8 cellular contexts compared by ENCODE assay signal in genomic region chr5:96876292-96876850, GRCh38. TPM values are rescaled to one million over a fixed set of nuclear protein-coding genes. Genes with fewer than 3 reads are reported as not detected.
DNase-seq lines count a peak whose midpoint lies in the region; ATAC-seq and TF ChIP-seq lines count a peak whose summit lies in the region.

TSS of gene ERAP2 (plus strand) at chr5:96876500. CDS start at chr5:96879686, 3,186 bp downstream.

- peaks cover 57% of the 10 kb centered on the region for H3K4me1 ChIP-seq in CD8-positive, alpha-beta memory T cell (ENCODE audit: insufficient read depth, low read length)
- peaks cover 0 to 18% (median 0%) of the 10 kb centered on the region in 4 donors for H3K4me1 ChIP-seq in tibial artery

- no peaks in the 10 kb centered on the region for H3K9me3 Mint-ChIP-seq in CD8-positive, alpha-beta memory T cell
- H3K9me3 Mint-ChIP-seq in chondrocyte (ENCODE audit: low read depth) (no peaks in the 10 kb centered on the region), progenitor cell of endocrine pancreas (ENCODE audit: low read depth) (no peaks in the 10 kb centered on the region)

- ATAC-seq in GM19328 (IDR thresholded peaks at IDR 0.05; ENCODE audit: unreplicated experiment) (peak; percentile 55), HG03432 (IDR thresholded peaks at IDR 0.05; ENCODE audit: unreplicated experiment) (peak; percentile 68)

- peaks cover 47 to 75% (median 62%) of the 10 kb centered on the region in 3 donors for H3K4me1 Mint-ChIP-seq in CD8-positive, alpha-beta memory T cell
- H3K4me1 Mint-ChIP-seq in chondrocyte (ENCODE audit: low read depth) = peaks cover 23% of the 10 kb centered on the region
- H3K4me1 Mint-ChIP-seq in progenitor cell of endocrine pancreas (ENCODE audit: low read depth) = no peaks in the 10 kb centered on the region

- POLR2A ChIA-PET in CD8-positive, alpha-beta memory T cell (lab: Charles Lee) = interaction anchor here (0.5 to 2.7 kb wide), 9 partner anchors 9 to 169 kb away, joined by 3 to 22 read pairs (median 4); partner anchors contain the start of genes ERAP1 and LNPEP

- no peaks in the 10 kb centered on the region for H3K27me3 Mint-ChIP-seq in CD8-positive, alpha-beta memory T cell
- H3K27me3 Mint-ChIP-seq in chondrocyte (ENCODE audit: low read depth) = no peaks in the 10 kb centered on the region
- H3K27me3 Mint-ChIP-seq in progenitor cell of endocrine pancreas = no peaks in the 10 kb centered on the region

- CTCF ChIA-PET in CD8-positive, alpha-beta memory T cell (lab: Charles Lee) = interaction anchor here (0.6 to 1.8 kb wide), 7 partner anchors 9 to 304 kb away, joined by 3 to 5 read pairs (median 4); partner anchors contain the start of gene ERAP1

- peaks cover 13 to 35% (median 18%) of the 10 kb centered on the region in 3 donors for H3K36me3 Mint-ChIP-seq in CD8-positive, alpha-beta memory T cell
- H3K36me3 Mint-ChIP-seq in chondrocyte (ENCODE audit: low read depth) (peaks cover 7% of the 10 kb centered on the region), progenitor cell of endocrine pancreas (ENCODE audit: insufficient read depth) (no peaks in the 10 kb centered on the region)

- intact Hi-C loops in tibial artery (cut with DNase I; ENCODE audit: low total_unique reads) = loop anchor here (2.0 kb wide), 1 partner anchor 58 kb away; no protein-coding TSS in a partner anchor

- peak within 1 kb of the TSS; percentile 87 to 97 (median 94) for H3K4me3 Mint-ChIP-seq in CD8-positive, alpha-beta memory T cell
- H3K4me3 Mint-ChIP-seq in chondrocyte (ENCODE audit: unreplicated experiment) = peak within 1 kb of the TSS; percentile 74
- H3K4me3 Mint-ChIP-seq in progenitor cell of endocrine pancreas (ENCODE audit: low read depth) = no peak within 1 kb of the TSS

- peak within 1 kb of the TSS; percentile 89 to 99 (median 97) for H3K27ac Mint-ChIP-seq in CD8-positive, alpha-beta memory T cell
- H3K27ac Mint-ChIP-seq in chondrocyte (ENCODE audit: unreplicated experiment) = peak within 1 kb of the TSS; percentile 82
- H3K27ac Mint-ChIP-seq in progenitor cell of endocrine pancreas = no peak within 1 kb of the TSS

- H3K4me3 ChIP-seq in CD8-positive, alpha-beta memory T cell (ENCODE audit: low read length) = peak within 1 kb of the TSS; percentile 74
- peak within 1 kb of the TSS; percentile 58 to 71 for H3K4me3 ChIP-seq in tibial artery

- H3K27me3 ChIP-seq in CD8-positive, alpha-beta memory T cell (ENCODE audit: insufficient read depth, low read length, poor library complexity, severe bottlenecking) = no peaks in the 10 kb centered on the region
- no peaks in the 10 kb centered on the region for H3K27me3 ChIP-seq in tibial artery

- H3K36me3 ChIP-seq in CD8-positive, alpha-beta memory T cell (ENCODE audit: insufficient read depth, low read length) = peaks cover 15% of the 10 kb centered on the region
- peaks cover 0 to 4% (median 4%) of the 10 kb centered on the region in 3 donors for H3K36me3 ChIP-seq in tibial artery

- DNase-seq in CD8-positive, alpha-beta memory T cell = peak in 2 of 5 donors; percentile 60 to 67
- peak; percentile 71 for DNase-seq in RPMI8226
- no peak for DNase-seq in chondrocyte (ENCODE audit: low spot score)
- peak; percentile 76 for DNase-seq in medulla oblongata (ENCODE audit: extremely low spot score)
- no peak for DNase-seq in tibial artery
- DNase-seq in progenitor cell of endocrine pancreas (ENCODE audit: low spot score, unreplicated experiment) = no peak

- TF ChIP-seq CTCF in chondrocyte (IDR thresholded peaks at IDR 0.05) (no peak), tibial artery (IDR thresholded peaks at IDR 0.05) (no peak), progenitor cell of endocrine pancreas (IDR thresholded peaks at IDR 0.05; ENCODE audit: unreplicated experiment) (no peak)

- no peaks in the 10 kb centered on the region for H3K9me3 ChIP-seq in CD8-positive, alpha-beta memory T cell (ENCODE audit: low read length)
- H3K9me3 ChIP-seq in tibial artery = no peaks in the 10 kb centered on the region

- H3K27ac ChIP-seq in CD8-positive, alpha-beta memory T cell (ENCODE audit: low read depth, low read length) = peak within 1 kb of the TSS; percentile 72
- H3K27ac ChIP-seq in tibial artery = peak within 1 kb of the TSS; percentile 65 to 67

RNA-seq across cellular contexts. Expression of gene ERAP2, which starts in this region (rescaled TPM):
- total RNA-seq in CD8-positive, alpha-beta memory T cell = 10 to 100 TPM; 37.0 to 41.4 TPM
- polyA plus RNA-seq in CD8-positive, alpha-beta memory T cell = 128 TPM
- total RNA-seq in chondrocyte (1.2 to 2.7 TPM (median 2.2 TPM) in 3 replicates), progenitor cell of endocrine pancreas (not detected in 2 replicates)

Comparison
In these comparisons a context has a peak if more than half of its experiments do, and no peak if none do; other contexts are left out.
1. RNA of gene ERAP2 (total RNA-seq): 37.0 to 41.4 TPM in CD8-positive, alpha-beta memory T cell; 1.2 to 2.7 TPM in chondrocyte and not detected in progenitor cell of endocrine pancreas; every median in the first group is over 10 times any median in the second.
2. DNase-seq: peak in RPMI8226 (single experiment) and medulla oblongata (single experiment); none in chondrocyte (single experiment), tibial artery (0 of 2) and progenitor cell of endocrine pancreas (single experiment).